In the genomic region with DNA sequence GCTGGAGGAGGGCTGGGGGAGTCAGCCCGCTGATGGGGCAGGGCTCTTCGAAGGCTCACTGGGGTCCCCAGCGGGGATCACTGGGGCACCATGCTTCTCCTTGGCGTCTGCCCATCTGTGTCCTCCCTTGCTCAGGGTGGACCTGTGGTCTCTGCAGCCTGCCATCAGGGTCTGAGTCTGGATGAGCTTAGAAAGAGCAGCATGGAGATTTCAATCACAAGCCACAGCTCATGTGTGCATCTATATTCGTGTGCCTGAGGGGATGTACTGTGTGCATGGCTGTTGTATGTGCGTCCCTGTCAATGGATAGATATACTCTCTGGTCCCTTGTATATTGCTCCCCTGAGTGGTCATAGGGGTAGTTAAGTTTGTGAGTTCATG, we compare ENCODE assay signal across 14 cellular contexts.
"Had no signal": no experiment of that assay in that cellular context is flagged by ENCODE, and none has a peak within 500 bp of the region (broad histone marks: within the 10 kb centered on the region; RNA-seq: fewer than 3 reads in every experiment).

No MANE protein-coding gene starts in this region.

- H3K27ac Mint-ChIP-seq: activated CD8-positive, alpha-beta memory T cell treated with anti-CD3 and anti-CD28 coated beads, Interleukin-2, amount 10 ng/mL, durations not matched to agents 7 days and 5 days; naive B cell; stimulated activated effector memory CD8-positive, alpha-beta T cell treated with anti-CD3 and anti-CD28 coated beads, Interleukin-12 subunit alpha, Interleukin-12 subunit beta, amount 100 ng/mL, for 72 hours; T-helper 2 cell treated with Interferon-gamma antibody and Interleukin-4, amounts not matched to agents 5 μg/mL and 100 μg/mL, for 36 hours had no signal

- H3K4me1 Mint-ChIP-seq: activated CD8-positive, alpha-beta memory T cell treated with anti-CD3 and anti-CD28 coated beads, Interleukin-2, amount 10 ng/mL, durations not matched to agents 7 days and 5 days; naive B cell; stimulated activated effector memory CD8-positive, alpha-beta T cell treated with anti-CD3 and anti-CD28 coated beads, Interleukin-12 subunit alpha, Interleukin-12 subunit beta, amount 100 ng/mL, for 72 hours had no signal

- H3K27ac ChIP-seq: epithelial cell of prostate, lower lobe of right lung, neutrophil had no signal

- H3K9me3 Mint-ChIP-seq: activated T-cell treated with anti-CD3 and anti-CD28 coated beads, Interleukin-2, amount 50 U/mL, for 4 hours; naive B cell; stimulated activated effector memory CD8-positive, alpha-beta T cell treated with anti-CD3 and anti-CD28 coated beads, Interleukin-12 subunit alpha, Interleukin-12 subunit beta, amount 100 ng/mL, for 72 hours; T-helper 2 cell treated with Interferon-gamma antibody and Interleukin-4, amounts not matched to agents 5 μg/mL and 100 μg/mL, for 36 hours had no signal

- H3K4me2 ChIP-seq: smooth muscle cell had no signal

- H3K4me3 ChIP-seq: lower lobe of right lung, smooth muscle cell, upper lobe of left lung had no signal

- ATAC-seq: activated CD8-positive, alpha-beta memory T cell treated with anti-CD3 and anti-CD28 coated beads, Interleukin-2, amount 10 ng/mL, durations not matched to agents 7 days and 5 days; activated T-cell treated with anti-CD3 and anti-CD28 coated beads, Interleukin-2, amount 50 U/mL, for 4 hours; stimulated activated effector memory CD8-positive, alpha-beta T cell treated with anti-CD3 and anti-CD28 coated beads, Interleukin-12 subunit alpha, Interleukin-12 subunit beta, amount 100 ng/mL, for 72 hours had no signal

- H3K9me3 ChIP-seq: lower lobe of right lung, neutrophil, upper lobe of left lung had no signal

- DNase-seq: activated CD4-positive, alpha-beta T cell treated with anti-CD3 and anti-CD28 coated beads, Interleukin-2, amount 50 U/mL, for 48 hours; activated CD4-positive, CD25-positive, alpha-beta regulatory T cell treated with anti-CD3 and anti-CD28 coated beads, Interleukin-2, amount 50 U/mL, for 72 hours; activated CD8-positive, alpha-beta memory T cell treated with anti-CD3 and anti-CD28 coated beads, Interleukin-2, amount 10 ng/mL, durations not matched to agents 7 days and 5 days; activated T-cell treated with anti-CD3 and anti-CD28 coated beads, Interleukin-2, amount 50 U/mL, for 4 hours; effector memory CD4-positive, alpha-beta T cell; naive B cell; SW 1271 had no signal

- H3K36me3 ChIP-seq: lower lobe of right lung, neutrophil, upper lobe of left lung had no signal

- H3K27me3 ChIP-seq: upper lobe of left lung had no signal

- H3K27me3 Mint-ChIP-seq: activated CD8-positive, alpha-beta memory T cell treated with anti-CD3 and anti-CD28 coated beads, Interleukin-2, amount 10 ng/mL, durations not matched to agents 7 days and 5 days had no signal

- H3K4me3 Mint-ChIP-seq: activated CD8-positive, alpha-beta memory T cell treated with anti-CD3 and anti-CD28 coated beads, Interleukin-2, amount 10 ng/mL, durations not matched to agents 7 days and 5 days; activated T-cell treated with anti-CD3 and anti-CD28 coated beads, Interleukin-2, amount 50 U/mL, for 4 hours; naive B cell; stimulated activated effector memory CD8-positive, alpha-beta T cell treated with anti-CD3 and anti-CD28 coated beads, Interleukin-12 subunit alpha, Interleukin-12 subunit beta, amount 100 ng/mL, for 72 hours; T-helper 2 cell treated with Interferon-gamma antibody and Interleukin-4, amounts not matched to agents 5 μg/mL and 100 μg/mL, for 36 hours had no signal

- H3K36me3 Mint-ChIP-seq: activated CD8-positive, alpha-beta memory T cell treated with anti-CD3 and anti-CD28 coated beads, Interleukin-2, amount 10 ng/mL, durations not matched to agents 7 days and 5 days; naive B cell; stimulated activated effector memory CD8-positive, alpha-beta T cell treated with anti-CD3 and anti-CD28 coated beads, Interleukin-12 subunit alpha, Interleukin-12 subunit beta, amount 100 ng/mL, for 72 hours had no signal
